In the genomic region with DNA sequence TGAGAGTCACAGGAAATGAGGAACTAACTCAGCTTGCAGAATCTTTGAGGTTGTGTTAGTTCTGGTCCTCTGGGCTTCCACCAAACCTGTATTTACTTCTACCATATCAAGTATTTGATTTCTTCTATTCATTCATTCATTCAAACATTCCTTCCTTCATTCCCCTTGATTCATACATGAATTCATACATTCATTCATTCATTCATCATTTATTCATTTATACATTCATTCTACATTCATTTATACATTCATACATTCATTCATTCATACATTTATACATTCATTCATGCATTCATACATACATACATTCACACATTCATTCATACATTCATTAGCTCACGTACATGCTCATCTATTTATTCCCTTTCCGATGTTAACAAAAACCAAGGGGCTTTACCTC, we compare ENCODE assay signal across 29 cellular contexts.
"Had no signal": no experiment of that assay in that cellular context is flagged by ENCODE, and none has a peak within 500 bp of the region (broad histone marks: within the 10 kb centered on the region; RNA-seq: fewer than 3 reads in every experiment).

No MANE protein-coding gene starts in this region.

- H3K27me3 ChIP-seq: testis, thyroid gland, tibial nerve, upper lobe of left lung, upper lobe of right lung, uterus, vagina had no signal

- ATAC-seq: stimulated activated effector memory CD8-positive, alpha-beta T cell treated with anti-CD3 and anti-CD28 coated beads, Interleukin-12 subunit alpha, Interleukin-12 subunit beta, amount 100 ng/mL, for 72 hours; stimulated activated memory B cell treated with anti-CD40 and anti-IgM and Interleukin-4, amounts not matched to agents 10 μg/mL and 1 μg/mL and 100 μg/mL, for 72 hours; stimulated activated naive B cell treated with anti-CD40 and anti-IgM and Interleukin-4, amounts not matched to agents 10 μg/mL and 1 μg/mL and 100 μg/mL, for 72 hours; stimulated activated naive CD8-positive, alpha-beta T cell treated with anti-CD3 and anti-CD28 coated beads, Interleukin-15, amount 100 ng/mL, for 72 hours; stimulated activated naive CD8-positive, alpha-beta T cell treated with anti-CD3 and anti-CD28 coated beads, Interleukin-15, Interleukin-2, amounts not matched to agents 100 U/mL and 50 U/mL, for 24 hours; upper lobe of right lung had no signal

- H3K4me3 Mint-ChIP-seq: stimulated activated effector memory CD8-positive, alpha-beta T cell treated with anti-CD3 and anti-CD28 coated beads, Interleukin-12 subunit alpha, Interleukin-12 subunit beta, amount 100 ng/mL, for 72 hours; stimulated activated memory B cell treated with anti-CD40 and anti-IgM and Interleukin-4, amounts not matched to agents 10 μg/mL and 1 μg/mL and 100 μg/mL, for 72 hours; stimulated activated naive B cell treated with anti-CD40 and anti-IgM and Interleukin-4, amounts not matched to agents 10 μg/mL and 1 μg/mL and 100 μg/mL, for 72 hours; stimulated activated naive CD8-positive, alpha-beta T cell treated with anti-CD3 and anti-CD28 coated beads, Interleukin-15, amount 100 ng/mL, for 72 hours; stimulated activated naive CD8-positive, alpha-beta T cell treated with anti-CD3 and anti-CD28 coated beads, Interleukin-15, Interleukin-2, amounts not matched to agents 100 ng/mL and 50 ng/mL, for 24 hours; type B pancreatic cell had no signal

- H3K9me3 ChIP-seq: suprapubic skin, testis, thoracic aorta, thyroid gland, tibial artery, tibial nerve, transverse colon, upper lobe of left lung, upper lobe of right lung, uterus, vagina had no signal

- H3K4me3 ChIP-seq: stomach, suprapubic skin, testis, thoracic aorta, thyroid gland, tibial artery, tibial nerve, transverse colon, upper lobe of left lung, upper lobe of right lung, uterus, vagina had no signal

- H3K27ac ChIP-seq: stomach, suprapubic skin, testis, thoracic aorta, thyroid gland, tibial artery, tibial nerve, transverse colon, upper lobe of left lung, upper lobe of right lung, uterus, vagina had no signal

- H3K9me3 Mint-ChIP-seq: stimulated activated naive CD8-positive, alpha-beta T cell treated with anti-CD3 and anti-CD28 coated beads, Interleukin-15, Interleukin-2, amounts not matched to agents 100 ng/mL and 50 ng/mL, for 24 hours had no signal

- DNase-seq: stimulated activated CD4-positive, alpha-beta T cell treated with anti-CD3 and anti-CD28 coated beads, Interleukin-2, amount 100 ng/mL, for 48 hours; stimulated activated CD4-positive, alpha-beta T cell treated with anti-CD3 and anti-CD28 coated beads, Interleukin-4, amount 100 ng/mL, for 1 hour; stimulated activated CD4-positive, alpha-beta T cell treated with anti-CD3 and anti-CD28 coated beads, Interleukin-4, amount 100 ng/mL, for 24 hours; stimulated activated CD4-positive, alpha-beta T cell treated with anti-CD3 and anti-CD28 coated beads, Interleukin-4, amount 100 ng/mL, for 4 hours; stimulated activated CD8-positive, alpha-beta memory T cell treated with anti-CD3 and anti-CD28 coated beads, Interleukin-4, amount 100 ng/mL, for 48 hours; stimulated activated naive B cell treated with anti-CD40 and anti-IgM and Interleukin-4, amounts not matched to agents 10 μg/mL and 1 μg/mL and 100 μg/mL, for 72 hours; stimulated activated naive CD4-positive, alpha-beta T cell; stimulated activated naive CD4-positive, alpha-beta T cell treated with Interleukin-2 at 50 U/mL for 16 hours; stimulated activated naive CD8-positive, alpha-beta T cell treated with anti-CD3 and anti-CD28 coated beads, Interleukin-15, amount 100 ng/mL, for 72 hours; stimulated activated naive CD8-positive, alpha-beta T cell treated with anti-CD3 and anti-CD28 coated beads, Interleukin-15, Interleukin-2, amounts not matched to agents 100 U/mL and 50 U/mL, for 24 hours; stomach; substantia nigra; testis; thyroid gland; tibial artery; transverse colon; trophoblast cell; upper lobe of left lung; upper lobe of right lung; uterus had no signal

- FAIRE-seq: urothelium cell line had no signal

- H3K27ac Mint-ChIP-seq: stimulated activated effector memory CD8-positive, alpha-beta T cell treated with anti-CD3 and anti-CD28 coated beads, Interleukin-12 subunit alpha, Interleukin-12 subunit beta, amount 100 ng/mL, for 72 hours; stimulated activated memory B cell treated with anti-CD40 and anti-IgM and Interleukin-4, amounts not matched to agents 10 μg/mL and 1 μg/mL and 100 μg/mL, for 72 hours; stimulated activated naive B cell treated with anti-CD40 and anti-IgM and Interleukin-4, amounts not matched to agents 10 μg/mL and 1 μg/mL and 100 μg/mL, for 72 hours; stimulated activated naive CD8-positive, alpha-beta T cell treated with anti-CD3 and anti-CD28 coated beads, Interleukin-15, amount 100 ng/mL, for 72 hours; stimulated activated naive CD8-positive, alpha-beta T cell treated with anti-CD3 and anti-CD28 coated beads, Interleukin-15, Interleukin-2, amounts not matched to agents 100 ng/mL and 50 ng/mL, for 24 hours; type B pancreatic cell had no signal

- H3K36me3 Mint-ChIP-seq: stimulated activated effector memory CD8-positive, alpha-beta T cell treated with anti-CD3 and anti-CD28 coated beads, Interleukin-12 subunit alpha, Interleukin-12 subunit beta, amount 100 ng/mL, for 72 hours; stimulated activated naive B cell treated with anti-CD40 and anti-IgM and Interleukin-4, amounts not matched to agents 10 μg/mL and 1 μg/mL and 100 μg/mL, for 72 hours; type B pancreatic cell had no signal

- H3K4me1 Mint-ChIP-seq: stimulated activated effector memory CD8-positive, alpha-beta T cell treated with anti-CD3 and anti-CD28 coated beads, Interleukin-12 subunit alpha, Interleukin-12 subunit beta, amount 100 ng/mL, for 72 hours; stimulated activated memory B cell treated with anti-CD40 and anti-IgM and Interleukin-4, amounts not matched to agents 10 μg/mL and 1 μg/mL and 100 μg/mL, for 72 hours; stimulated activated naive B cell treated with anti-CD40 and anti-IgM and Interleukin-4, amounts not matched to agents 10 μg/mL and 1 μg/mL and 100 μg/mL, for 72 hours had no signal

- H3K4me1 ChIP-seq: stomach, suprapubic skin, testis, tibial artery, tibial nerve, transverse colon, uterus, vagina had no signal

- H3K36me3 ChIP-seq: stomach, suprapubic skin, thoracic aorta, thyroid gland, tibial artery, tibial nerve, transverse colon, upper lobe of left lung, upper lobe of right lung, uterus, vagina had no signal
